1 cellular context compared by ENCODE assay signal in genomic region chr9:133122935-133123611, GRCh38.
TF ChIP-seq lines count a peak whose summit lies in the region.

No MANE protein-coding gene starts in this region.

TF ChIP-seq in WTC11, 78 proteins besides CTCF, POLR2A, EP300 and RAD21 (continued from another document):
- TF ChIP-seq ZNF532 (CRISPR knock-in tag; IDR thresholded peaks at IDR 0.05; ENCODE audit: borderline replicate concordance) (no peak), ZNF219 (CRISPR knock-in tag; IDR thresholded peaks at IDR 0.05; ENCODE audit: borderline replicate concordance) (no peak), ELF4 (CRISPR knock-in tag; IDR thresholded peaks at IDR 0.05; ENCODE audit: low read depth) (no peak), ZNF512 (CRISPR knock-in tag; IDR thresholded peaks at IDR 0.05; ENCODE audit: borderline replicate concordance) (no peak), SMAD3 (CRISPR knock-in tag; IDR thresholded peaks at IDR 0.05; ENCODE audit: borderline replicate concordance) (no peak), ZNF263 (CRISPR knock-in tag; IDR thresholded peaks at IDR 0.05; ENCODE audit: low read depth) (no peak), ZNF416 (CRISPR knock-in tag; IDR thresholded peaks at IDR 0.05) (no peak), PRRX2 (CRISPR knock-in tag; IDR thresholded peaks at IDR 0.05) (no peak)
